ENCODE assay signal across 8 cellular contexts in the genomic region with DNA sequence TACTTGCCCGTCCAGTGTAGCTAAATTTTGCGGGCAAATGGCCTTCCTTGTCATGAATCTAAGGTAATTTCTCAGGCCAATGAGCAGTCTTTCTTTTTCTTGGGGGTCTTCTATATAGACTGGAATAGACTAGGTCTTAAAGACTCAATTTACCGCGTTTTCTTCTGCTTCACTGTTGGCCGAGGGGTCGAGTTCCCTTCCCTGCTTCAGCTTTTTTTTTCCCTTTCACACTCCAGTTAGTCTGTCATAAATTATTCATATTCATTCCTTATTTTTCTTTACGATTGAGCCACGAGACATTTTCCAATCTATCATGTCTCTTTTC. TPM values are rescaled to one million over a fixed set of nuclear protein-coding genes. Genes with fewer than 3 reads are reported as not detected.
DNase-seq lines count a peak whose midpoint lies in the region; ATAC-seq and TF ChIP-seq lines count a peak whose summit lies in the region.

No MANE protein-coding gene starts in this region.

- H3K4me1 ChIP-seq in right atrium auricular region (peaks cover 0 to 22% of the 10 kb centered on the region in 2 donors), vagina (peaks cover 19% of the 10 kb centered on the region)

- H3K27me3 ChIP-seq in right atrium auricular region (no peaks in the 10 kb centered on the region), vagina (no peaks in the 10 kb centered on the region)

- H3K4me3 ChIP-seq in right atrium auricular region (peak overlapping the region; percentile 81 to 90), astrocyte of the cerebellum (ENCODE audit: low read depth, low read length) (peak overlapping the region; percentile 69), vagina (peak overlapping the region; percentile 73 to 78)

- TF ChIP-seq CTCF in right atrium auricular region (IDR thresholded peaks at IDR 0.05) (no peak), astrocyte of the cerebellum (IDR thresholded peaks at IDR 0.05; ENCODE audit: low read depth, low read length, missing control alignments) (no peak), vagina (IDR thresholded peaks at IDR 0.05) (no peak)

- no peaks in the 10 kb centered on the region for H3K36me3 ChIP-seq in right atrium auricular region
- no peaks in the 10 kb centered on the region for H3K36me3 ChIP-seq in vagina

- H3K36me3 Mint-ChIP-seq in memory B cell: peaks cover 14% of the 10 kb centered on the region

- in situ Hi-C loops in astrocyte of the cerebellum (cut with HindIII; ENCODE audit: low sequenced_read_pairs): no loop called here

- peaks cover 13% of the 10 kb centered on the region for H3K4me1 Mint-ChIP-seq in memory B cell

- peak overlapping the region; percentile 92 for H3K27ac Mint-ChIP-seq in memory B cell

- H3K27me3 Mint-ChIP-seq in memory B cell: peaks cover 9% of the 10 kb centered on the region

- peak overlapping the region; percentile 95 for H3K4me3 Mint-ChIP-seq in memory B cell

- intact Hi-C loops in Right ventricle myocardium superior (cut with DNase I) (no loop called here), vagina (cut with DNase I) (no loop called here)

- DNase-seq in right atrium auricular region (ENCODE audit: low spot score): no peak
- DNase-seq in Right ventricle myocardium superior: no peak
- DNase-seq in astrocyte of the cerebellum (ENCODE audit: low read depth): no peak
- no peak for DNase-seq in memory B cell (ENCODE audit: low spot score in 2 of 2)
- DNase-seq in vagina (ENCODE audit: extremely low spot score in 2 of 2): no peak
- no peak for DNase-seq in AG08396 (ENCODE audit: low spot score)

- H3K9me3 Mint-ChIP-seq in memory B cell: no peaks in the 10 kb centered on the region

- TF ChIP-seq POLR2A in vagina (IDR thresholded peaks at IDR 0.05): no peak

- H3K9me3 ChIP-seq in right atrium auricular region (no peaks in the 10 kb centered on the region), vagina (no peaks in the 10 kb centered on the region)

- ATAC-seq in Right ventricle myocardium superior (ENCODE audit: poor library complexity) (no peak), memory B cell (ENCODE audit: low read depth) (no peak), HG02642 (IDR thresholded peaks at IDR 0.05; ENCODE audit: poor library complexity, unreplicated experiment) (no peak)
- ATAC-seq in activated CD4-positive, CD25-positive, alpha-beta regulatory T cell treated with anti-CD3 and anti-CD28 coated beads, Interleukin-2, amount 50 U/mL, for 24 hours: no peak

- peak overlapping the region; percentile 44 to 61 for H3K27ac ChIP-seq in right atrium auricular region
- peak overlapping the region; percentile 68 for H3K27ac ChIP-seq in vagina

RNA-seq across cellular contexts. Expression of a gene that starts 0.3 kb away (rescaled TPM):
- 10 to 100 TPM; 10.5 to 19.2 TPM for total RNA-seq in right atrium auricular region
- 17.8 TPM for total RNA-seq in Right ventricle myocardium superior
- 12.5 TPM for total RNA-seq in vagina

RNA-seq across cellular contexts. Expression of a gene that starts 1.2 kb away (rescaled TPM):
- total RNA-seq in right atrium auricular region: 1 to 10 TPM; 4.3 to 6.5 TPM
- total RNA-seq in Right ventricle myocardium superior: 3.6 TPM
- total RNA-seq in vagina: 2.5 TPM

RNA-seq across cellular contexts. Expression of a gene that starts 12.0 kb away (rescaled TPM):
- total RNA-seq in right atrium auricular region (10 to 100 TPM; 13.1 to 15.0 TPM), Right ventricle myocardium superior (9.1 TPM), vagina (5.9 TPM)
